Comparison of ENCODE assay signal across 8 cellular contexts in the genomic region with DNA sequence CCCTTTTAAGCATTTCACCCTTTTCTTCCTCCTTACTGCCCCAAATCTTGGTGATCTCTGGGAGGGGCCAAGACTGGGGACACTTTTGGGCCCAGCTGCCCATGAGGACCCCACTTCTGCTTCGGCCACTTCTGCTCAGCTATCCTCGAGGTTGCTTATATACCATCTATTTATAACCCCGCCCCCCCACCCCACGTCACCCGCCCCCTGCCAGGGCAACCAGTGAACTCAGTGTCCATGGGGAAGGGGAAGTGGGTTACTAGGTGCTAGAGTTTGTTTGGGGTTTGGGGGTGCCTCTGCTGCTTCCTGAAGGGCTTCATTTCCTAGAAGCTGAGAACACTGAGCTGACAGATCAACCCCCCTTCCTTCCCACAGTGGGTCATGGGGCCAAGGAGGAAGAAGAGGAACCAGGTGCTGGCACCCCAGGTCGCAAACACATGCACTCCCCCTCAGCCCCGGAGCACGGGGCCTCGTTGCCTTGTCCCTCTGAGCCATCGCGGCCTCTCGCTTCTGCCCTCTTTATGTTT. TPM values are rescaled to one million over a fixed set of nuclear protein-coding genes. Genes with fewer than 3 reads are reported as not detected.
DNase-seq lines count a peak whose midpoint lies in the region; ATAC-seq and TF ChIP-seq lines count a peak whose summit lies in the region.

No MANE protein-coding gene starts in this region.

- ATAC-seq in left colon, result peak; percentile 54
- no peak for ATAC-seq in thoracic aorta (ENCODE audit: insufficient number of reproducible peaks, low FRiP score, low read depth)
- ATAC-seq in GM18502 (IDR thresholded peaks at IDR 0.05; ENCODE audit: poor library complexity, unreplicated experiment), result no peak

- intact Hi-C loops in left colon (cut with DNase I, micrococcal nuclease), result no loop called here

- no peaks in the 10 kb centered on the region for H3K9me3 ChIP-seq in thoracic aorta

- H3K27ac ChIP-seq in thoracic aorta, result peak overlapping the region; percentile 89 to 92

- H3K4me3 ChIP-seq in thoracic aorta, result peak overlapping the region; percentile 60

- no peaks in the 10 kb centered on the region for H3K36me3 ChIP-seq in thoracic aorta

- H3K4me1 ChIP-seq in thoracic aorta (ENCODE audit: control insufficient read depth in 1 of 2, low read depth in 2 of 2), result peaks cover 39 to 58% of the 10 kb centered on the region in 2 donors

- DNase-seq in Ammon's horn (ENCODE audit: low spot score), result peak; percentile 60
- DNase-seq in MV-4-11 (lab: John Stamatoyannopoulos, UW), result peak; percentile 97
- DNase-seq in activated T-helper 9 cell treated with anti-CD3 and anti-CD28 coated beads, Interleukin-2, amount 50 U/mL, for 16 hours (ENCODE audit: low read depth), result peak; percentile 43
- DNase-seq in left colon, result peak; percentile 49 to 71
- DNase-seq in thoracic aorta (ENCODE audit: low spot score), result no peak
- DNase-seq in glomerular visceral epithelial cell (ENCODE audit: extremely low spot score), result no peak
- no peak for DNase-seq in NCI-H1694 treated with DMSO at 0.1 percent for 48 hours (lab: John Stamatoyannopoulos, UW)

- H3K27me3 ChIP-seq in thoracic aorta (replicated peaks; ENCODE audit: insufficient read depth), result no peaks in the 10 kb centered on the region

- no peak for TF ChIP-seq CTCF in thoracic aorta (IDR thresholded peaks at IDR 0.05)

RNA-seq across cellular contexts. Expression of a gene that starts 6.1 kb away (rescaled TPM):
- total RNA-seq in left colon (100 to 1,000 TPM; 147 to 173 TPM), thoracic aorta (100 to 1,000 TPM; 199 to 281 TPM)

RNA-seq across cellular contexts. Expression of a gene that starts 44.0 kb away (rescaled TPM):
- total RNA-seq in left colon, result 10 to 100 TPM; 55.3 to 85.8 TPM
- 10 to 100 TPM; 77.4 to 81.6 TPM for total RNA-seq in thoracic aorta

RNA-seq across cellular contexts. Expression of a gene that starts 58.0 kb away (rescaled TPM):
- total RNA-seq in left colon (10 to 100 TPM; 29.3 to 49.6 TPM), thoracic aorta (100 to 1,000 TPM in 1 of 2 donors, 10 to 100 TPM in 1; 93.8 to 139 TPM)

Comparison
In these comparisons a context has a peak if more than half of its experiments do, and no peak if none do; other contexts are left out.
1. DNase-seq: peak in Ammon's horn (single experiment), MV-4-11 (single experiment), activated T-helper 9 cell treated with anti-CD3 and anti-CD28 coated beads, Interleukin-2, amount 50 U/mL, for 16 hours (single experiment) and left colon (2 of 2); none in thoracic aorta (single experiment), glomerular visceral epithelial cell (single experiment) and NCI-H1694 treated with DMSO at 0.1 percent for 48 hours (single experiment).